7 cellular contexts compared by ENCODE assay signal in genomic region chr2:29750463-29750862, GRCh38.
DNase-seq lines count a peak whose midpoint lies in the region; ATAC-seq and TF ChIP-seq lines count a peak whose summit lies in the region.
"Not testable (repeated sequence)": the region's sequence is repeated elsewhere in the genome, so short reads cannot be mapped to it uniquely, and the experiment has no call there.

No MANE protein-coding gene starts in this region.

- intact Hi-C loops in A673 (cut with micrococcal nuclease; ENCODE audit: unreplicated experiment) = loop anchor here (2.0 to 5.0 kb wide), 2 partner anchors 353 to 376 kb away; no protein-coding TSS in a partner anchor
- intact Hi-C loops in Calu3 (cut with micrococcal nuclease; ENCODE audit: unreplicated experiment) = not testable (repeated sequence)

- not testable (repeated sequence) for H3K9ac ChIP-seq in SK-N-MC (ENCODE audit: insufficient read length); neural cell (ENCODE audit: low read length)

- not testable (repeated sequence) for H3K4me3 Mint-ChIP-seq in Calu3 (ENCODE audit: low read depth, unreplicated experiment); T-helper 2 cell treated with Interferon-gamma antibody and Interleukin-4, amounts not matched to agents 5 μg/mL and 100 μg/mL, for 36 hours

- H3K9me2 ChIP-seq in neural cell (ENCODE audit: insufficient read depth, low read length) = not testable (repeated sequence)

- peaks cover 11% of the 10 kb centered on the region for H3K36me3 Mint-ChIP-seq in Calu3 (ENCODE audit: insufficient read depth, unreplicated experiment)
- not testable (repeated sequence) for H3K36me3 Mint-ChIP-seq in T-helper 2 cell treated with Interferon-gamma antibody and Interleukin-4, amounts not matched to agents 5 μg/mL and 100 μg/mL, for 36 hours (ENCODE audit: low read depth)

- H2AFZ ChIP-seq in neural cell (ENCODE audit: low read depth, low read length) = not testable (repeated sequence)

- DNase-seq in A673 (ENCODE audit: low spot score) (peak; percentile 55), SK-N-MC (ENCODE audit: low read depth, low spot score) (peak; percentile 51)
- DNase-seq in Calu3; RWPE1 (ENCODE audit: low spot score); RWPE2 (ENCODE audit: low spot score); T-helper 2 cell treated with Interferon-gamma antibody and Interleukin-4, amounts not matched to agents 5 μg/mL and 100 μg/mL, for 36 hours (ENCODE audit: low spot score): not testable (repeated sequence)

- TF ChIP-seq CTCF in A673 (conservative IDR thresholded peaks at IDR 0.05; ENCODE audit: low read depth, low read length); Calu3 (IDR thresholded peaks at IDR 0.05; ENCODE audit: unreplicated experiment); RWPE1 (conservative IDR thresholded peaks at IDR 0.05; ENCODE audit: low read depth); RWPE2 (IDR thresholded peaks at IDR 0.05; ENCODE audit: poor library complexity, severe bottlenecking); neural cell (IDR thresholded peaks at IDR 0.05; ENCODE audit: poor library complexity, severe bottlenecking): not testable (repeated sequence)

- not testable (repeated sequence) for TF ChIP-seq EP300 in neural cell (conservative IDR thresholded peaks at IDR 0.05; ENCODE audit: poor library complexity, severe bottlenecking)

- not testable (repeated sequence) for H3K79me2 ChIP-seq in neural cell (replicated peaks; ENCODE audit: insufficient read depth, low read length)

- not testable (repeated sequence) for H3K9me3 ChIP-seq in A673 (ENCODE audit: low read depth, low read length, poor library complexity, severe bottlenecking); RWPE2 (ENCODE audit: severe bottlenecking); SK-N-MC (ENCODE audit: low read depth, low read length); neural cell (ENCODE audit: low read length)

- peak overlapping the region; percentile 72 for H3K27ac Mint-ChIP-seq in Calu3 (ENCODE audit: unreplicated experiment)
- H3K27ac Mint-ChIP-seq in T-helper 2 cell treated with Interferon-gamma antibody and Interleukin-4, amounts not matched to agents 5 μg/mL and 100 μg/mL, for 36 hours = peak overlapping the region; percentile 8

- not testable (repeated sequence) for TF ChIP-seq RAD21 in neural cell (conservative IDR thresholded peaks at IDR 0.05)

- not testable (repeated sequence) for ATAC-seq in RWPE2 (ENCODE audit: low read depth)

- not testable (repeated sequence) for H3K27me3 ChIP-seq in A673 (replicated peaks; ENCODE audit: insufficient read depth, low read depth, low read length, poor library complexity); RWPE2 (ENCODE audit: insufficient read depth, poor library complexity, severe bottlenecking); neural cell (ENCODE audit: insufficient read depth, low read depth, low read length)

- not testable (repeated sequence) for H3K4me3 ChIP-seq in A673 (ENCODE audit: low read depth, low read length, poor library complexity, severe bottlenecking); RWPE2 (ENCODE audit: severe bottlenecking); SK-N-MC; neural cell (ENCODE audit: low read length)

- H3K27me3 Mint-ChIP-seq in Calu3 (ENCODE audit: unreplicated experiment); T-helper 2 cell treated with Interferon-gamma antibody and Interleukin-4, amounts not matched to agents 5 μg/mL and 100 μg/mL, for 36 hours (ENCODE audit: low read depth): not testable (repeated sequence)

- H3K27ac ChIP-seq in A673 (ENCODE audit: low read depth, low read length, poor library complexity, severe bottlenecking) (peak overlapping the region; percentile 32), RWPE1 (peak overlapping the region; percentile 45; the same call in 1 of the 2 replicates), RWPE2 (ENCODE audit: poor library complexity, severe bottlenecking) (peak overlapping the region; percentile 60), SK-N-MC (peak overlapping the region; percentile 80), neural cell (ENCODE audit: low read length) (peak overlapping the region; percentile 20)

- not testable (repeated sequence) for H4K20me1 ChIP-seq in neural cell (ENCODE audit: insufficient read depth)

- BruUV-seq in A673 (replicated peaks; lab: Mats Ljungman, UMichigan); Calu3 (replicated peaks; lab: Mats Ljungman, UMichigan): not testable (repeated sequence)

- not testable (repeated sequence) for H3K36me3 ChIP-seq in A673 (ENCODE audit: insufficient read depth, low read length, poor library complexity, severe bottlenecking); RWPE2 (ENCODE audit: low read depth); SK-N-MC (ENCODE audit: insufficient read depth, low read length); neural cell (ENCODE audit: insufficient read depth, low read length)

- H3K9me3 Mint-ChIP-seq in Calu3 (ENCODE audit: low read depth, unreplicated experiment); T-helper 2 cell treated with Interferon-gamma antibody and Interleukin-4, amounts not matched to agents 5 μg/mL and 100 μg/mL, for 36 hours: not testable (repeated sequence)

- H3K4me2 ChIP-seq in neural cell (ENCODE audit: low read length) = not testable (repeated sequence)

- CTCF ChIA-PET in A673 (lab: Charles Lee) = not testable (repeated sequence)
- CTCF ChIA-PET in Calu3 (lab: Charles Lee) (interaction anchor here (0.9 to 1.1 kb wide), 2 partner anchors 12 to 76 kb away, joined by 3 read pairs; no protein-coding TSS in a partner anchor), RWPE1 (lab: Yijun Ruan, JAX) (interaction anchor here (0.7 to 1.1 kb wide), 2 partner anchors 103 to 265 kb away, joined by 3 read pairs; no protein-coding TSS in a partner anchor)

- not testable (repeated sequence) for H3F3A ChIP-seq in neural cell (ENCODE audit: insufficient read depth, low read length, poor library complexity, severe bottlenecking)

- POLR2A ChIA-PET in A673 (lab: Charles Lee; ENCODE audit: low non-redundant PET) = interaction anchor here (0.6 kb wide), 1 partner anchor 377 kb away, joined by 10 read pairs; no protein-coding TSS in a partner anchor
- POLR2A ChIA-PET in RWPE1 (lab: Yijun Ruan, JAX; ENCODE audit: low non-redundant PET) = not testable (repeated sequence)

- peaks cover 22% of the 10 kb centered on the region for H3K4me1 ChIP-seq in A673 (ENCODE audit: insufficient read depth, low read length, poor library complexity, severe bottlenecking)
- H3K4me1 ChIP-seq in RWPE2 (ENCODE audit: insufficient read depth, poor library complexity, severe bottlenecking) = peaks cover 32% of the 10 kb centered on the region

- peaks cover 36% of the 10 kb centered on the region for H3K4me1 Mint-ChIP-seq in Calu3 (ENCODE audit: low read depth, unreplicated experiment)
- H3K4me1 Mint-ChIP-seq in T-helper 2 cell treated with Interferon-gamma antibody and Interleukin-4, amounts not matched to agents 5 μg/mL and 100 μg/mL, for 36 hours (ENCODE audit: low read depth) = not testable (repeated sequence)

Comparison
In these comparisons a context has a peak if more than half of its experiments do, and no peak if none do; other contexts are left out.
1. H3K27ac ChIP-seq: peak in every context shown above with its lines; median percentile 80 in SK-N-MC; 60 in RWPE2; 45 in RWPE1; 32 in A673; 20 in neural cell.